In the genomic region with DNA sequence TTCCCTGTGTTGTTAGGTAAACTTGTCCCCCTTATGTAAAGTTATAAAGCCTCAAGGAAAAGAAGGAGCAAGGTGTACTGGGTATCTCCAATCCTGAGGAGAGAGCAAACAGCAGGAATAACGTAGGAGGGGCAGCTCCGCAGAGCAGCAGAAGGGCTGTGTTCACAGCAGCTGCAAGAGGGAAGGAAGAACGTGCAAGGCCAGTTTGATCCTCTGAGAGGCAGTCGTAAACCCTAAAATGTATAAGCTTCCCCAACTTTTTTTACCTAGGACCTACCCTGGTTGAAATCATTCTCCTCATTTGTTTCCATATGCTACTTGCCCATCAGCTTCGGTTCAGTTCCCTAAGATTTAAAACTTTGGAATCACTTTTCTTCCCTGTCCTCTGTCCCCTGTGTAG, we compare ENCODE assay signal across 7 cellular contexts.
"Had no signal": no experiment of that assay in that cellular context is flagged by ENCODE, and none has a peak within 500 bp of the region (broad histone marks: within the 10 kb centered on the region; RNA-seq: fewer than 3 reads in every experiment).

No MANE protein-coding gene starts in this region.

- DNase-seq: GM23248, H7, HCEC 1CT, Karpas-422 had no signal

- FAIRE-seq: HTR-8/SVneo had no signal

- H3K4me2 ChIP-seq: KMS-11 had no signal

- H3K36me3 Mint-ChIP-seq: IgD-negative memory B cell had no signal

- H2AFZ ChIP-seq: GM23248 had no signal

- H3K27ac ChIP-seq: GM23248, KMS-11 had no signal

- H3K4me3 Mint-ChIP-seq: IgD-negative memory B cell had no signal

- H3K27ac Mint-ChIP-seq: IgD-negative memory B cell had no signal

- H3K9ac ChIP-seq: GM23248, KMS-11 had no signal

- H3K9me3 Mint-ChIP-seq: IgD-negative memory B cell had no signal

- H3K4me3 ChIP-seq: GM23248 had no signal
